ENCODE assay signal across 22 cellular contexts in the genomic region with DNA sequence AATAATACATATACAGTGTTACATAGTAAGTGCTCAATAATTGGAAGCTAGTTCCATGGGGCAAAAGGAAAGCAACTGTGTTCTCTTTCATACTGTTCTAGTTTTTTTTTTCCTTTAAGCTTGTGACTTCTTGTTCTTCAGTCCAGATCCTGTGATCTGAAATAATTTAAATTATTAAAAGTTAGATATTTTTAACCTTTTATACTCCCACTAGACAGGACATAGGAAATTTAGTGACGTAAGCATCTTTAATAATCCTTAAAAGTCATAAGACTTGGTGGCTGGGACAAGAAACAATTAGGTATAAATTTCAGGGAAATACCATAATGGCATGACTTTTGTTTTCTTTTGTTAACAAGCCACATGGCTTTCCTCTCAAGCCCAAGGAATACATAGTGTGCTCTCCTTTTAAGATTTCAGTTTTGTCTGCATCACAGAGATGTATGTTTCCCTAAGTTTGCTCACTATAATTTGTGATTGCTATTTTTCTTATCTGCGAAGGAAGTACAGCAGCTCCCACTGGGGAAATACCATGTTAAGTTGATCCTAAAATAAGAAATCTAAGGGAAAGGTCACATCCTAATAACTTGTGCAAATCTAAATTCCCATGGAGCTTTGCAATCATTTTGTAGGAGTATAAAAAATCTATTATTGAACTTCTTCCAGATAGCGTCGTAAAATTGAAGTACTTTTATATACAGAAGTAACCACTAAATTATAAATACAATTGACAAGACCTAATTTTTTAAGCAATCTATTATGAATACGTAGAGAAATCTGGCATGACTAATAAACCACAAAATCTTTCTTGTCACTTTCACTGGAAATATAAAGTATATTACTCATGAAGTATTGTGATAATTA. TPM values are rescaled to one million over a fixed set of nuclear protein-coding genes. Genes with fewer than 3 reads are reported as not detected.
DNase-seq lines count a peak whose midpoint lies in the region; ATAC-seq and TF ChIP-seq lines count a peak whose summit lies in the region.
"Had no signal": no experiment of that assay in that cellular context is flagged by ENCODE, and none has a peak within 500 bp of the region (broad histone marks: within the 10 kb centered on the region; RNA-seq: fewer than 3 reads in every experiment).

No MANE protein-coding gene starts in this region.

- H3K36me3 ChIP-seq in BLaER1: no peaks in the 10 kb centered on the region
- H3K36me3 ChIP-seq in adipocyte (ENCODE audit: control insufficient read depth, insufficient read depth, low read length, severe bottlenecking): peaks cover 62% of the 10 kb centered on the region
- no peaks in the 10 kb centered on the region for H3K36me3 ChIP-seq in osteoblast (ENCODE audit: insufficient read depth, low read length)
- no peaks in the 10 kb centered on the region for H3K36me3 ChIP-seq in prostate gland
- H3K36me3 ChIP-seq: MG63, transverse colon had no signal

- H3K4me1 ChIP-seq in BLaER1 (peaks cover 8% of the 10 kb centered on the region; the same call in 1 of the 2 replicates), adipocyte (ENCODE audit: control insufficient read depth, insufficient read depth, low read length) (peaks cover 53% of the 10 kb centered on the region), osteoblast (ENCODE audit: insufficient read depth, low read length) (peaks cover 7% of the 10 kb centered on the region), prostate gland (replicated peaks) (no peaks in the 10 kb centered on the region)

- peak overlapping the region; percentile 47 for H2AFZ ChIP-seq in osteoblast (ENCODE audit: low read length)
- H2AFZ ChIP-seq: hepatocyte had no signal

- H4K20me1 ChIP-seq in BLaER1 (no peaks in the 10 kb centered on the region), osteoblast (ENCODE audit: insufficient read depth, low read length) (no peaks in the 10 kb centered on the region)

- H3K9ac ChIP-seq in BLaER1 (no peak overlapping the region), adipocyte (ENCODE audit: low read length) (peak overlapping the region; percentile 66)

- H3K4me3 ChIP-seq in BLaER1 (no peak overlapping the region), adipocyte (ENCODE audit: low read length) (peak overlapping the region; percentile 61), fibroblast of villous mesenchyme (ENCODE audit: low read depth, low read length) (no peak overlapping the region), osteoblast (ENCODE audit: insufficient read depth, low read length) (no peak overlapping the region), prostate gland (no peak overlapping the region)
- H3K4me3 ChIP-seq: hepatocyte, MG63, transverse colon had no signal

- 0 out of 2 replicates have a peak overlapping the region, but pooled peaks have one; percentile 15 for H3K4me2 ChIP-seq in BLaER1
- H3K4me2 ChIP-seq in osteoblast (ENCODE audit: insufficient read depth, low read length): peak overlapping the region; percentile 33
- H3K4me2 ChIP-seq: hepatocyte had no signal

- ATAC-seq in GM18867 (IDR thresholded peaks at IDR 0.05; ENCODE audit: unreplicated experiment): no peak
- ATAC-seq: activated naive CD8-positive, alpha-beta T cell treated with anti-CD3 and anti-CD28 coated beads, Interleukin-2, amount 50 U/mL, for 24 hours; stimulated activated naive CD8-positive, alpha-beta T cell treated with anti-CD3 and anti-CD28 coated beads, Interleukin-15, Interleukin-2, amounts not matched to agents 100 U/mL and 50 U/mL, for 24 hours had no signal

- no peaks in the 10 kb centered on the region for H3K79me2 ChIP-seq in osteoblast (ENCODE audit: insufficient read depth, low read length)

- no peak for TF ChIP-seq POLR2A in prostate gland (IDR thresholded peaks at IDR 0.05)

- TF ChIP-seq CTCF in fibroblast of villous mesenchyme (IDR thresholded peaks at IDR 0.05; ENCODE audit: insufficient read depth, low read depth, low read length): no peak
- TF ChIP-seq CTCF in osteoblast (IDR thresholded peaks at IDR 0.05; ENCODE audit: extremely low read depth, low read depth, low read length): no peak
- TF ChIP-seq CTCF in prostate gland (IDR thresholded peaks at IDR 0.05): no peak

- H3K9me3 ChIP-seq in BLaER1: no peaks in the 10 kb centered on the region
- H3K9me3 ChIP-seq in adipocyte (ENCODE audit: control insufficient read depth, low read length): no peaks in the 10 kb centered on the region
- H3K9me3 ChIP-seq in osteoblast (ENCODE audit: low read depth, low read length): no peaks in the 10 kb centered on the region
- no peaks in the 10 kb centered on the region for H3K9me3 ChIP-seq in prostate gland
- H3K9me3 ChIP-seq: MG63, transverse colon had no signal

- intact Hi-C loops in prostate gland (cut with DNase I): no loop called here

- 74% methylated on average over 5 of the region's 5 CpGs for WGBS in prostate gland

- DNase-seq in adipocyte (ENCODE audit: low read depth) (no peak), fibroblast of villous mesenchyme (ENCODE audit: low read depth) (peak; percentile 29), osteoblast (ENCODE audit: insufficient read length, low spot score, missing footprints) (no peak), NCI-H2196 (lab: John Stamatoyannopoulos, UW; ENCODE audit: unreplicated experiment) (no peak), prostate gland (ENCODE audit: low spot score) (no peak)
- no peak for DNase-seq in stimulated activated CD4-positive, alpha-beta T cell treated with anti-CD3 and anti-CD28 coated beads, Interleukin-2, amount 100 ng/mL, for 48 hours
- DNase-seq: activated CD4-positive, alpha-beta T cell treated with anti-CD3 and anti-CD28 coated beads, Interleukin-2, amount 50 U/mL, for 1 hour; activated CD8-positive, alpha-beta memory T cell treated with anti-CD3 and anti-CD28 coated beads, Interleukin-2, amount 50 U/mL, for 48 hours; activated naive CD8-positive, alpha-beta T cell treated with anti-CD3 and anti-CD28 coated beads, Interleukin-2, amount 50 U/mL, for 24 hours; cortex of kidney; H7; MG63; NCI-H1417; NCI-H524 treated with DMSO at 0.1 percent for 48 hours; RPMI8226; stimulated activated CD4-positive, alpha-beta T cell treated with anti-CD3 and anti-CD28 coated beads, Interleukin-4, amount 100 ng/mL, for 4 hours; stimulated activated naive CD8-positive, alpha-beta T cell treated with anti-CD3 and anti-CD28 coated beads, Interleukin-15, Interleukin-2, amounts not matched to agents 100 U/mL and 50 U/mL, for 24 hours; T-helper 9 cell; transverse colon had no signal

- H3K27ac ChIP-seq in BLaER1 (no peak overlapping the region), osteoblast (ENCODE audit: low read depth, low read length) (no peak overlapping the region), prostate gland (no peak overlapping the region)
- H3K27ac ChIP-seq: hepatocyte had no signal

- no peaks in the 10 kb centered on the region for H3K27me3 ChIP-seq in BLaER1
- no peaks in the 10 kb centered on the region for H3K27me3 ChIP-seq in adipocyte (replicated peaks; ENCODE audit: control insufficient read depth, insufficient read depth, low read length)
- H3K27me3 ChIP-seq in osteoblast (ENCODE audit: insufficient read depth, low read length): no peaks in the 10 kb centered on the region
- H3K27me3 ChIP-seq in prostate gland (replicated peaks; ENCODE audit: insufficient read depth): no peaks in the 10 kb centered on the region
- H3K27me3 ChIP-seq: hepatocyte, MG63, transverse colon had no signal

RNA-seq across cellular contexts. Expression of a gene that starts 30.1 kb away (rescaled TPM):
- total RNA-seq in fibroblast of villous mesenchyme (3.5 and 4.7 TPM in 2 replicates), osteoblast (7.2 and 9.4 TPM in 2 replicates), prostate gland (10 to 100 TPM in 1 of 2 donors, 1 to 10 TPM in 1; 7.0 to 12.9 TPM)
